In the genomic region with DNA sequence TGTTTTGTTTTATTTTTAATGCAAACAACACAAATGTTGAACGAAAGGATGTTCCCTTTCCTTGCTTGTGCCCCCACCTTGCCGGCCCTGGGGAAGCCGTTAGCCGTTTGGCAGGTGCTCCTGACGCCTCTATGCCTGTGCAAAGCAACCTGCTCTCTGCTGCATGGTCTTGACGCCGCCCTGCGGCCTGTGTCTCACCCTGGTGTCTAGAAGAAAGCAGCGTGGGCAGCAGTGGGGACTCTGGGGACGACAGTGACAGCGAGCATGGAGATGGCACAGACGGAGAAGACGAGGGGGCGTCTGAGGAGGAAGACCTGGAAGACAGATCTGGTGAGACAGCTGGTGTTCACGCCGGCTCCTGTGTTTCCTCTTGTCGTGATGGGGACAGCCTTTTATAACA, we compare ENCODE assay signal across 1 cellular context.
TF ChIP-seq lines count a peak whose summit lies in the region.

No MANE protein-coding gene starts in this region.

TF ChIP-seq in GM12878, 131 proteins besides CTCF, POLR2A, EP300 and RAD21:
- TF ChIP-seq SMARCA5 (IDR thresholded peaks at IDR 0.05) (no peak), SIN3A (IDR thresholded peaks at IDR 0.05; ENCODE audit: low read depth, low read length) (no peak), NR2C2 (IDR thresholded peaks at IDR 0.05; ENCODE audit: borderline replicate concordance, control insufficient read depth, insufficient read length, low read depth) (no peak), NFXL1 (IDR thresholded peaks at IDR 0.05; ENCODE audit: borderline replicate concordance) (no peak), ZNF384 (IDR thresholded peaks at IDR 0.05; ENCODE audit: borderline replicate concordance, low read depth, low read length) (no peak), ZNF274 (IDR thresholded peaks at IDR 0.05; ENCODE audit: insufficient read depth, insufficient read length) (no peak)
TF ChIP-seq in GM12878: peak in this region for 0.
